ENCODE assay signal across 8 cellular contexts in the genomic region with DNA sequence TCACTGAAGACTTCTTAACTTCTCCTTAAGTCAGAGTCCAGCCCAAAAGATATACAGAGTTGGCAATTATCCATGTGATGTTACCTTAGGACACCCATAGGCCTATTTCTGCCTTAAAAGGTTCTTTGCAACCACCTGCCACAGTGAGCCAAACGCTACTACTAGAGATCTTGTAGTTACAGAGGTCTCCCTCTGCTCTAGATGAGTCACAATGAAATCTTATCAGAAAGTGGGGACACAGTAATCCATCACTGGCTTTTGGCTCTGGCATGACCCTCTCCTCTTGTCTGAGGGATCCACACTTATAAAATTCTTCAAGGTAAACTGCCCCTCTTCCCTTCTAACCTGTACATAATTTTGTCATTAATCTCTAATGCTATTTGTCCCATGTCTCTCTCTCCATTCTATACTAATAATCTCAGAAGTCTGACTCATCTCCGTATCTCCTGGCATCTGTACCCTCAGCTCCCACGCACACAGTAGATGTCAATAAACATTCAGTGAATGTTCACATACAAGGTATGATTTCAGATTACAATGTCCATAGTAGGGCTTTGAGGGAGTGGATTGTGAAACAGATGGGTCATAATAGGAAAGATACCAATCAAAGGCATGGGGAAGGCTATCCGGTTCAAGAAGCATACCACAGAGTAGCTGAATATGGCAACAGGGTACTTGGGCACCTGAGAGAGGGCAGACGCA.
DNase-seq lines count a peak whose midpoint lies in the region; ATAC-seq and TF ChIP-seq lines count a peak whose summit lies in the region.

No MANE protein-coding gene starts in this region.

- H3K4me1 ChIP-seq in gastrocnemius medialis = peaks cover 0 to 37% of the 10 kb centered on the region in 2 donors

- ATAC-seq in GM21576 (IDR thresholded peaks at IDR 0.05; ENCODE audit: unreplicated experiment) (peak; percentile 31), gastrocnemius medialis (no peak)

- in situ Hi-C loops in gastrocnemius medialis (cut with MboI; ENCODE audit: low sequenced_read_pairs in 4 of 4) = no loop called here

- H3K36me3 ChIP-seq in gastrocnemius medialis = no peaks in the 10 kb centered on the region

- intact Hi-C loops in gastrocnemius medialis (cut with DNase I; ENCODE audit: low total_unique reads) = no loop called here

- TF ChIP-seq POLR2A in gastrocnemius medialis (IDR thresholded peaks at IDR 0.05) = no peak

- peak; percentile 33 for DNase-seq in EH (ENCODE audit: low read depth)
- peak; percentile 46 for DNase-seq in LNCaP clone FGC (ENCODE audit: low read depth)
- DNase-seq in epithelial cell of esophagus (ENCODE audit: low read depth) = peak; percentile 68
- DNase-seq in NCI-H82 (lab: John Stamatoyannopoulos, UW) = no peak
- no peak for DNase-seq in putamen (ENCODE audit: low spot score)
- no peak for DNase-seq in gastrocnemius medialis
- no peak for DNase-seq in MV-4-11 (lab: John Stamatoyannopoulos, UW)

- H3K4me3 ChIP-seq in LNCaP clone FGC (ENCODE audit: low read depth, low read length) (no peak overlapping the region), epithelial cell of esophagus (ENCODE audit: low read length) (no peak overlapping the region), gastrocnemius medialis (no peak overlapping the region)

- H3K27ac ChIP-seq in gastrocnemius medialis = no peak overlapping the region

- TF ChIP-seq CTCF in LNCaP clone FGC (IDR thresholded peaks at IDR 0.05; ENCODE audit: control insufficient read depth, extremely low read depth, insufficient read depth) = no peak
- TF ChIP-seq CTCF in epithelial cell of esophagus (IDR thresholded peaks at IDR 0.05; ENCODE audit: insufficient read depth, low read depth, low read length, missing control alignments) = no peak
- no peak for TF ChIP-seq CTCF in gastrocnemius medialis (IDR thresholded peaks at IDR 0.05 in 4 of 5, conservative IDR thresholded peaks at IDR 0.05 in 1 of 5)

- no peaks in the 10 kb centered on the region for H3K27me3 ChIP-seq in gastrocnemius medialis

- no peaks in the 10 kb centered on the region for H3K9me3 ChIP-seq in gastrocnemius medialis

Comparison
In these comparisons a context has a peak if more than half of its experiments do, and no peak if none do; other contexts are left out.
1. DNase-seq: peak in EH (single experiment), LNCaP clone FGC (single experiment) and epithelial cell of esophagus (single experiment); none in NCI-H82 (single experiment), putamen (single experiment), gastrocnemius medialis (0 of 2) and MV-4-11 (single experiment).